Comparison of ENCODE assay signal across 17 cellular contexts in genomic region chr20:34343458-34344255, GRCh38.
"Had no signal": no experiment of that assay in that cellular context is flagged by ENCODE, and none has a peak within 500 bp of the region (broad histone marks: within the 10 kb centered on the region; RNA-seq: fewer than 3 reads in every experiment).

No MANE protein-coding gene starts in this region.

- H3K4me1 Mint-ChIP-seq: activated CD4-positive, alpha-beta T cell treated with anti-CD3 and anti-CD28 coated beads for 36 hours; activated naive CD8-positive, alpha-beta T cell treated with anti-CD3 and anti-CD28 coated beads, Interleukin-2, amount 50 U/mL, for 24 hours had no signal

- H3K27me3 Mint-ChIP-seq: activated CD4-positive, alpha-beta T cell treated with anti-CD3 and anti-CD28 coated beads for 36 hours; activated CD8-positive, alpha-beta T cell treated with anti-CD3 and anti-CD28 coated beads for 36 hours; activated naive CD8-positive, alpha-beta T cell treated with anti-CD3 and anti-CD28 coated beads, Interleukin-2, amount 50 U/mL, for 24 hours; stimulated activated naive CD8-positive, alpha-beta T cell treated with anti-CD3 and anti-CD28 coated beads, Interleukin-15, Interleukin-2, amounts not matched to agents 100 ng/mL and 50 ng/mL, for 24 hours had no signal

- H3K4me3 ChIP-seq: cardiac muscle cell, gastrocnemius medialis, heart right ventricle, lung had no signal

- H3K4me1 ChIP-seq: gastrocnemius medialis, heart right ventricle had no signal

- H3K36me3 ChIP-seq: cardiac muscle cell, gastrocnemius medialis, heart right ventricle had no signal

- H3K4me3 Mint-ChIP-seq: activated CD4-positive, alpha-beta T cell treated with anti-CD3 and anti-CD28 coated beads for 36 hours; activated CD8-positive, alpha-beta T cell treated with anti-CD3 and anti-CD28 coated beads for 36 hours; activated naive CD8-positive, alpha-beta T cell treated with anti-CD3 and anti-CD28 coated beads, Interleukin-2, amount 50 U/mL, for 24 hours; activated T-helper 1 cell treated with anti-CD3 and anti-CD28 coated beads, Interleukin-12 subunit alpha, Interleukin-12 subunit beta, Interleukin-2, Interleukin-4 antibody, amounts not matched to agents 30 ng/mL and 10 ng/mL and 1 ng/mL, durations not matched to agents 14 hours and 24 hours and 36 hours; nephron progenitor cell; stimulated activated naive CD8-positive, alpha-beta T cell treated with anti-CD3 and anti-CD28 coated beads, Interleukin-15, Interleukin-2, amounts not matched to agents 100 ng/mL and 50 ng/mL, for 24 hours had no signal

- ATAC-seq: activated CD4-positive, alpha-beta T cell treated with anti-CD3 and anti-CD28 coated beads for 36 hours; activated CD8-positive, alpha-beta T cell treated with anti-CD3 and anti-CD28 coated beads for 36 hours; activated naive CD8-positive, alpha-beta T cell treated with anti-CD3 and anti-CD28 coated beads, Interleukin-2, amount 50 U/mL, for 24 hours; gastrocnemius medialis; heart right ventricle had no signal

- H3K9me3 ChIP-seq: gastrocnemius medialis, heart right ventricle had no signal

- DNase-seq: activated CD4-positive, alpha-beta T cell treated with anti-CD3 and anti-CD28 coated beads for 36 hours; activated CD8-positive, alpha-beta memory T cell treated with anti-CD3 and anti-CD28 coated beads, Interleukin-2, amount 50 U/mL, for 4 hours; activated CD8-positive, alpha-beta T cell treated with anti-CD3 and anti-CD28 coated beads for 36 hours; activated naive CD4-positive, alpha-beta T cell; activated naive CD8-positive, alpha-beta T cell treated with anti-CD3 and anti-CD28 coated beads, Interleukin-2, amount 50 U/mL, for 24 hours; effector CD4-positive, alpha-beta T cell; gastrocnemius medialis; heart right ventricle; nephron progenitor cell; stimulated activated CD4-positive, alpha-beta T cell treated with anti-CD3 and anti-CD28 coated beads, Interleukin-4, amount 100 ng/mL, for 1 hour; stimulated activated CD8-positive, alpha-beta memory T cell treated with anti-CD3 and anti-CD28 coated beads, Interleukin-4, amount 100 ng/mL, for 48 hours; SW 1271 had no signal

- H3K27ac ChIP-seq: cardiac muscle cell, gastrocnemius medialis, heart right ventricle, VCaP had no signal

- H3K27ac Mint-ChIP-seq: activated CD4-positive, alpha-beta T cell treated with anti-CD3 and anti-CD28 coated beads for 36 hours; activated CD8-positive, alpha-beta T cell treated with anti-CD3 and anti-CD28 coated beads for 36 hours; activated naive CD8-positive, alpha-beta T cell treated with anti-CD3 and anti-CD28 coated beads, Interleukin-2, amount 50 U/mL, for 24 hours; activated T-helper 1 cell treated with anti-CD3 and anti-CD28 coated beads, Interleukin-12 subunit alpha, Interleukin-12 subunit beta, Interleukin-2, Interleukin-4 antibody, amounts not matched to agents 30 ng/mL and 10 ng/mL and 1 ng/mL, durations not matched to agents 14 hours and 24 hours and 36 hours; nephron progenitor cell; stimulated activated naive CD8-positive, alpha-beta T cell treated with anti-CD3 and anti-CD28 coated beads, Interleukin-15, Interleukin-2, amounts not matched to agents 100 ng/mL and 50 ng/mL, for 24 hours had no signal

- H3K9me3 Mint-ChIP-seq: activated CD8-positive, alpha-beta T cell treated with anti-CD3 and anti-CD28 coated beads for 36 hours; activated naive CD8-positive, alpha-beta T cell treated with anti-CD3 and anti-CD28 coated beads, Interleukin-2, amount 50 U/mL, for 24 hours; activated T-helper 1 cell treated with anti-CD3 and anti-CD28 coated beads, Interleukin-12 subunit alpha, Interleukin-12 subunit beta, Interleukin-2, Interleukin-4 antibody, amounts not matched to agents 30 ng/mL and 10 ng/mL and 1 ng/mL, durations not matched to agents 14 hours and 24 hours and 36 hours; nephron progenitor cell; stimulated activated naive CD8-positive, alpha-beta T cell treated with anti-CD3 and anti-CD28 coated beads, Interleukin-15, Interleukin-2, amounts not matched to agents 100 ng/mL and 50 ng/mL, for 24 hours had no signal

- H3K27me3 ChIP-seq: cardiac muscle cell, gastrocnemius medialis, heart right ventricle had no signal
